ENCODE assay signal across 19 cellular contexts in the genomic region with DNA sequence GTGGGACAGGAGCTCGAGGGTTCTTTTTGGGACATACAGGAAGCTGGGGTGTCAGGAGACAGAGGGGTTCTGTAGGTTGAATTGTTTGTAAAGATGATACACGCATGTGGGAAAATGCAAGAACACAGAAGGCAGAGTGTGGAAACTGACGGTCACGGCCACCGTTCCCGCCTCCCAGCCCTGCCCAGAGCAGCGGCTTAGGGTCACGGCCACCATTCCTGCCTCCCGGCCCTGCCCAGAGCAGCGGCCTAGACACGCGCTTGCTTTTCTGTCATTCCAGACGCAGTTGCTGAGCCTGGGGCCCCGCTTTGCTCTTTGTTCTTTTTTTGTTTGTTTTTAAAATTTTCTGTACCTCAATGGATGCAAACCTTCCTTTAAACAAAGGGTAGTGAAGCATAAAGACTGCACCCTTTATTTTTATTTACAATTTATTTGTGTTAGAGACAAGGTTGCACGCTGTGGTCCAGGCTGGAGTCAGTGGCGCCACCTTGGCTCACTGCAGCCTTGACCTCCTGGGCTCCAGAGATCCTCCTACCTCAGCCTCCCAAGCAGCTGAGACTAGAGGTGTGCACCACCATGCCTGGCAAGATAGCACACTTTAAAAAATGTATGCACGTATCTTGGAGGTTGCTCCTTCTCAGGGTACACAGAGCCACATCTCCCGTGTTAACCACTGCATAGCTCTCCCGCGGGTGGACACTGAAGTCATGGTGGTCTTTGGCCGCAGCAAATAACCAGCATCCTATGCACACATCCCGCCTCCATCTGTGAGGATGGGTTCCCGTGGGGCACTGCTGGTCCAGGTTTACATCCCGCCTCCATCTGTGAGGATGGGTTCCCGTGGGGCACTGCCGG.
DNase-seq lines count a peak whose midpoint lies in the region; ATAC-seq and TF ChIP-seq lines count a peak whose summit lies in the region.
"Had no signal": no experiment of that assay in that cellular context is flagged by ENCODE, and none has a peak within 500 bp of the region (broad histone marks: within the 10 kb centered on the region; RNA-seq: fewer than 3 reads in every experiment).

No MANE protein-coding gene starts in this region.

- H3K4me3 Mint-ChIP-seq in neural progenitor cell: no peak overlapping the region
- H3K4me3 Mint-ChIP-seq in activated T-helper 17 cell treated with anti-CD3 and anti-CD28 coated beads, Interleukin-2, amount 50 U/mL, for 72 hours: no peak overlapping the region
- H3K4me3 Mint-ChIP-seq: activated naive CD4-positive, alpha-beta T cell treated with anti-CD3 and anti-CD28 coated beads, Interleukin-2, amount 10 ng/mL, durations not matched to agents 7 days and 5 days had no signal

- peaks cover 5% of the 10 kb centered on the region for H3K4me1 Mint-ChIP-seq in neural progenitor cell
- peaks cover 13% of the 10 kb centered on the region for H3K4me1 Mint-ChIP-seq in activated T-helper 17 cell treated with anti-CD3 and anti-CD28 coated beads, Interleukin-2, amount 50 U/mL, for 72 hours
- H3K4me1 Mint-ChIP-seq: activated naive CD4-positive, alpha-beta T cell treated with anti-CD3 and anti-CD28 coated beads, Interleukin-2, amount 10 ng/mL, durations not matched to agents 7 days and 5 days had no signal

- WGBS in heart right ventricle, 2 donors: 86 to 90% methylated on average over 26 of the region's 26 CpGs

- TF ChIP-seq POLR2A in uterus (IDR thresholded peaks at IDR 0.05): no peak

- no peaks in the 10 kb centered on the region for H3F3A ChIP-seq in neural progenitor cell (ENCODE audit: low read depth)
- H3F3A ChIP-seq in MM.1S (ENCODE audit: insufficient read depth, low read length): no peaks in the 10 kb centered on the region

- peak overlapping the region; percentile 76 for H3K27ac Mint-ChIP-seq in neural progenitor cell
- H3K27ac Mint-ChIP-seq in activated T-helper 17 cell treated with anti-CD3 and anti-CD28 coated beads, Interleukin-2, amount 50 U/mL, for 72 hours: no peak overlapping the region
- H3K27ac Mint-ChIP-seq: activated naive CD4-positive, alpha-beta T cell treated with anti-CD3 and anti-CD28 coated beads, Interleukin-2, amount 10 ng/mL, durations not matched to agents 7 days and 5 days had no signal

- H3K27me3 Mint-ChIP-seq in neural progenitor cell (ENCODE audit: insufficient read depth, low read depth): peaks cover 4% of the 10 kb centered on the region
- peaks cover 3% of the 10 kb centered on the region for H3K27me3 Mint-ChIP-seq in activated T-helper 17 cell treated with anti-CD3 and anti-CD28 coated beads, Interleukin-2, amount 50 U/mL, for 72 hours
- H3K27me3 Mint-ChIP-seq: activated naive CD4-positive, alpha-beta T cell treated with anti-CD3 and anti-CD28 coated beads, Interleukin-2, amount 10 ng/mL, durations not matched to agents 7 days and 5 days had no signal

- no peak overlapping the region for H3K4me3 ChIP-seq in heart right ventricle
- no peak overlapping the region for H3K4me3 ChIP-seq in neural progenitor cell
- no peak overlapping the region for H3K4me3 ChIP-seq in uterus
- no peak overlapping the region for H3K4me3 ChIP-seq in MM.1S (ENCODE audit: low read length)
- no peak overlapping the region for H3K4me3 ChIP-seq in WERI-Rb-1 (ENCODE audit: low read depth, low read length)
- H3K4me3 ChIP-seq: colonic mucosa, gastroesophageal sphincter had no signal

- no peak overlapping the region for H3K4me2 ChIP-seq in neural progenitor cell
- H3K4me2 ChIP-seq in MM.1S (ENCODE audit: low read depth, low read length): no peak overlapping the region

- H3K36me3 ChIP-seq in heart right ventricle (no peaks in the 10 kb centered on the region), neural progenitor cell (no peaks in the 10 kb centered on the region), uterus (no peaks in the 10 kb centered on the region), MM.1S (replicated peaks; ENCODE audit: insufficient read depth, low read length) (no peaks in the 10 kb centered on the region), WERI-Rb-1 (no peaks in the 10 kb centered on the region)
- H3K36me3 ChIP-seq: colonic mucosa had no signal

- DNase-seq in left cardiac atrium (peak; percentile 10), heart right ventricle (no peak), ecto neural progenitor cell (ENCODE audit: low spot score) (peak; percentile 42), neural progenitor cell (ENCODE audit: low spot score) (no peak), uterus (peak; percentile 8 to 9), MM.1S (no peak), WERI-Rb-1 (no peak)
- DNase-seq: activated CD4-positive, alpha-beta T cell treated with anti-CD3 and anti-CD28 coated beads, Interleukin-2, amount 50 U/mL, for 48 hours; activated naive CD4-positive, alpha-beta T cell treated with anti-CD3 and anti-CD28 coated beads, Interleukin-2, amount 10 ng/mL, durations not matched to agents 7 days and 5 days; activated T-cell treated with anti-CD3 and anti-CD28 coated beads, Interleukin-2, amount 50 U/mL, for 1 hour; amniotic stem cell; colonic mucosa; NCI-H1105 treated with DMSO at 0.1 percent for 48 hours; NCI-H2029 treated with DMSO at 0.1 percent for 48 hours; stimulated activated CD4-positive, alpha-beta T cell treated with anti-CD3 and anti-CD28 coated beads, Interleukin-12 subunit alpha, Interleukin-12 subunit beta, amount 100 ng/mL, for 4 hours; stimulated activated naive CD8-positive, alpha-beta T cell treated with anti-CD3 and anti-CD28 coated beads, Interleukin-15, Interleukin-2, amounts not matched to agents 100 U/mL and 50 U/mL, for 24 hours; T-helper 9 cell had no signal

- ATAC-seq in left cardiac atrium (no peak), heart right ventricle (no peak)
- ATAC-seq in activated T-helper 17 cell treated with anti-CD3 and anti-CD28 coated beads, Interleukin-2, amount 50 U/mL, for 72 hours (replicated peaks): no peak
- ATAC-seq: gastroesophageal sphincter; stimulated activated naive CD8-positive, alpha-beta T cell treated with anti-CD3 and anti-CD28 coated beads, Interleukin-15, Interleukin-2, amounts not matched to agents 100 U/mL and 50 U/mL, for 24 hours had no signal

- H3K9me3 ChIP-seq in heart right ventricle (no peaks in the 10 kb centered on the region), neural progenitor cell (ENCODE audit: low read depth) (no peaks in the 10 kb centered on the region), uterus (no peaks in the 10 kb centered on the region), MM.1S (replicated peaks; ENCODE audit: insufficient read depth, low read length) (no peaks in the 10 kb centered on the region), WERI-Rb-1 (ENCODE audit: severe bottlenecking) (no peaks in the 10 kb centered on the region)
- H3K9me3 ChIP-seq: colonic mucosa had no signal

- H4K20me1 ChIP-seq in neural progenitor cell (ENCODE audit: low read depth) (no peaks in the 10 kb centered on the region), MM.1S (ENCODE audit: insufficient read depth, low read length) (no peaks in the 10 kb centered on the region)

- H3K27me3 ChIP-seq in heart right ventricle: no peaks in the 10 kb centered on the region
- no peaks in the 10 kb centered on the region for H3K27me3 ChIP-seq in neural progenitor cell
- no peaks in the 10 kb centered on the region for H3K27me3 ChIP-seq in uterus
- H3K27me3 ChIP-seq in MM.1S (replicated peaks; ENCODE audit: insufficient read depth, low read length): no peaks in the 10 kb centered on the region
- no peaks in the 10 kb centered on the region for H3K27me3 ChIP-seq in WERI-Rb-1 (ENCODE audit: insufficient read depth, low read depth, severe bottlenecking)
- H3K27me3 ChIP-seq: colonic mucosa, gastroesophageal sphincter had no signal

- H3K9me2 ChIP-seq in MM.1S (replicated peaks; ENCODE audit: insufficient read depth, low read length): no peaks in the 10 kb centered on the region

- H3K4me1 ChIP-seq in heart right ventricle (peaks cover 0 to 23% (median 10%) of the 10 kb centered on the region in 9 donors), neural progenitor cell (no peaks in the 10 kb centered on the region), uterus (no peaks in the 10 kb centered on the region), MM.1S (ENCODE audit: low read length) (peaks cover 8% of the 10 kb centered on the region; the same call in 1 of the 2 replicates)
- H3K4me1 ChIP-seq: colonic mucosa, gastroesophageal sphincter had no signal

- H3K9me3 Mint-ChIP-seq in neural progenitor cell: peaks cover 3% of the 10 kb centered on the region
- H3K9me3 Mint-ChIP-seq in activated T-helper 17 cell treated with anti-CD3 and anti-CD28 coated beads, Interleukin-2, amount 50 U/mL, for 72 hours: no peaks in the 10 kb centered on the region
- H3K9me3 Mint-ChIP-seq: activated naive CD4-positive, alpha-beta T cell treated with anti-CD3 and anti-CD28 coated beads, Interleukin-2, amount 10 ng/mL, durations not matched to agents 7 days and 5 days had no signal

- H3K79me2 ChIP-seq in neural progenitor cell (ENCODE audit: low read depth) (no peaks in the 10 kb centered on the region), MM.1S (ENCODE audit: low read length) (no peaks in the 10 kb centered on the region)

- no peak for TF ChIP-seq CTCF in heart right ventricle (IDR thresholded peaks at IDR 0.05)
- TF ChIP-seq CTCF in neural progenitor cell (IDR thresholded peaks at IDR 0.05): no peak
- no peak for TF ChIP-seq CTCF in uterus (IDR thresholded peaks at IDR 0.05)
- TF ChIP-seq CTCF in MM.1S (IDR thresholded peaks at IDR 0.05; ENCODE audit: low read length): no peak
- no peak for TF ChIP-seq CTCF in WERI-Rb-1 (IDR thresholded peaks at IDR 0.05; ENCODE audit: low read depth, low read length)

- H3K27ac ChIP-seq in heart right ventricle: no peak overlapping the region
- H3K27ac ChIP-seq in neural progenitor cell: no peak overlapping the region
- no peak overlapping the region for H3K27ac ChIP-seq in uterus
- H3K27ac ChIP-seq in MM.1S (ENCODE audit: low read length): no peak overlapping the region
- no peak overlapping the region for H3K27ac ChIP-seq in WERI-Rb-1
- H3K27ac ChIP-seq: colonic mucosa, gastroesophageal sphincter had no signal

- no peak overlapping the region for H2AFZ ChIP-seq in neural progenitor cell (replicated peaks)
- H2AFZ ChIP-seq in MM.1S (ENCODE audit: low read length): no peak overlapping the region

- intact Hi-C loops in left cardiac atrium (cut with DNase I): no loop called here
- intact Hi-C loops in heart right ventricle (cut with DNase I): no loop called here
- intact Hi-C loops in uterus (cut with DNase I; ENCODE audit: low total_unique reads): no loop called here

- no peak overlapping the region for H3K9ac ChIP-seq in neural progenitor cell
- H3K9ac ChIP-seq in MM.1S (ENCODE audit: low read length): no peak overlapping the region

- H3K36me3 Mint-ChIP-seq in neural progenitor cell: no peaks in the 10 kb centered on the region
- H3K36me3 Mint-ChIP-seq in activated T-helper 17 cell treated with anti-CD3 and anti-CD28 coated beads, Interleukin-2, amount 50 U/mL, for 72 hours (ENCODE audit: low read depth): no peaks in the 10 kb centered on the region
- H3K36me3 Mint-ChIP-seq: activated naive CD4-positive, alpha-beta T cell treated with anti-CD3 and anti-CD28 coated beads, Interleukin-2, amount 10 ng/mL, durations not matched to agents 7 days and 5 days had no signal

Comparison
In these comparisons a context has a peak if more than half of its experiments do, and no peak if none do; other contexts are left out.
1. DNase-seq: peak in left cardiac atrium (single experiment), ecto neural progenitor cell (single experiment) and uterus (2 of 2); none in heart right ventricle (0 of 2), neural progenitor cell (single experiment), MM.1S (single experiment) and WERI-Rb-1 (single experiment).